ENCODE assay signal across 28 cellular contexts in genomic region chr3:107701299-107701698, GRCh38.
"Had no signal": no experiment of that assay in that cellular context is flagged by ENCODE, and none has a peak within 500 bp of the region (broad histone marks: within the 10 kb centered on the region; RNA-seq: fewer than 3 reads in every experiment).

No MANE protein-coding gene starts in this region.

- H3K27me3 Mint-ChIP-seq: naive thymus-derived CD8-positive, alpha-beta T cell; stimulated activated memory B cell treated with anti-CD40 and anti-IgM and Interleukin-4, amounts not matched to agents 10 μg/mL and 1 μg/mL and 100 μg/mL, for 72 hours; stimulated activated naive CD8-positive, alpha-beta T cell treated with anti-CD3 and anti-CD28 coated beads, Interleukin-15, amount 100 ng/mL, for 72 hours; type B pancreatic cell had no signal

- H3K4me3 ChIP-seq: left lung, lower lobe of right lung, pancreas, prostate gland, smooth muscle cell, tibial nerve, uterus had no signal

- H3K4me3 Mint-ChIP-seq: immature natural killer cell; naive thymus-derived CD8-positive, alpha-beta T cell; nephron; stimulated activated memory B cell treated with anti-CD40 and anti-IgM and Interleukin-4, amounts not matched to agents 10 μg/mL and 1 μg/mL and 100 μg/mL, for 72 hours; stimulated activated naive CD8-positive, alpha-beta T cell treated with anti-CD3 and anti-CD28 coated beads, Interleukin-15, amount 100 ng/mL, for 72 hours; type B pancreatic cell had no signal

- FAIRE-seq: islet of Langerhans, kidney, pancreas had no signal

- H3K36me3 ChIP-seq: left lung, lower lobe of right lung, pancreas, prostate gland, tibial nerve, uterus had no signal

- H3K27ac Mint-ChIP-seq: immature natural killer cell; nephron; stimulated activated memory B cell treated with anti-CD40 and anti-IgM and Interleukin-4, amounts not matched to agents 10 μg/mL and 1 μg/mL and 100 μg/mL, for 72 hours; stimulated activated naive CD8-positive, alpha-beta T cell treated with anti-CD3 and anti-CD28 coated beads, Interleukin-15, amount 100 ng/mL, for 72 hours; type B pancreatic cell had no signal

- H3K9me3 ChIP-seq: left lung, lower lobe of right lung, pancreas, prostate gland, tibial nerve, uterus had no signal

- H3K9me3 Mint-ChIP-seq: immature natural killer cell; naive thymus-derived CD8-positive, alpha-beta T cell; nephron; stimulated activated memory B cell treated with anti-CD40 and anti-IgM and Interleukin-4, amounts not matched to agents 10 μg/mL and 1 μg/mL and 100 μg/mL, for 72 hours; stimulated activated naive CD8-positive, alpha-beta T cell treated with anti-CD3 and anti-CD28 coated beads, Interleukin-15, amount 100 ng/mL, for 72 hours; type B pancreatic cell had no signal

- H3K27me3 ChIP-seq: left lung, pancreas, tibial nerve, uterus had no signal

- ATAC-seq: left colon; left lung; lower lobe of right lung; naive thymus-derived CD8-positive, alpha-beta T cell; pancreas; right cardiac atrium; stimulated activated memory B cell treated with anti-CD40 and anti-IgM and Interleukin-4, amounts not matched to agents 10 μg/mL and 1 μg/mL and 100 μg/mL, for 72 hours; stimulated activated naive CD8-positive, alpha-beta T cell treated with anti-CD3 and anti-CD28 coated beads, Interleukin-15, amount 100 ng/mL, for 72 hours had no signal

- H3K36me3 Mint-ChIP-seq: immature natural killer cell, type B pancreatic cell had no signal

- H3K4me2 ChIP-seq: smooth muscle cell had no signal

- H3K27ac ChIP-seq: left lung, lower lobe of right lung, pancreas, prostate gland, tibial nerve, uterus had no signal

- DNase-seq: hypothalamus; immature natural killer cell; kidney; left colon; left lung; lower lobe of right lung; mammary epithelial cell; mesenchymal stem cell; naive thymus-derived CD8-positive, alpha-beta T cell; pancreas; posterior cingulate gyrus; retina; right cardiac atrium; stimulated activated CD4-positive, alpha-beta T cell treated with anti-CD3 and anti-CD28 coated beads, Interleukin-1b, Interleukin-23, amount 100 ng/mL, for 48 hours; stimulated activated CD4-positive, alpha-beta T cell treated with anti-CD3 and anti-CD28 coated beads, Interleukin-2, amount 100 ng/mL, for 48 hours; stimulated activated CD4-positive, alpha-beta T cell treated with anti-CD3 and anti-CD28 coated beads, Interleukin-4, amount 100 ng/mL, for 4 hours; stimulated activated CD8-positive, alpha-beta memory T cell treated with anti-CD3 and anti-CD28 coated beads, Interleukin-4, amount 100 ng/mL, for 48 hours; stimulated activated naive CD4-positive, alpha-beta T cell treated with Interleukin-2 at 50 U/mL for 16 hours; stimulated activated naive CD8-positive, alpha-beta T cell treated with anti-CD3 and anti-CD28 coated beads, Interleukin-15, amount 100 ng/mL, for 72 hours; substantia nigra; uterus had no signal

- H3K4me1 ChIP-seq: left lung, lower lobe of right lung, pancreas, uterus had no signal
